In genomic region chr10:99532687-99533495, GRCh38 we compare ENCODE assay signal across 8 cellular contexts. TPM values are rescaled to one million over a fixed set of nuclear protein-coding genes. Genes with fewer than 3 reads are reported as not detected.
DNase-seq lines count a peak whose midpoint lies in the region; ATAC-seq and TF ChIP-seq lines count a peak whose summit lies in the region.

Gene NKX2-3 (plus strand): TSS chr10:99532942. CDS start chr10:99533132, 190 bp downstream.

- peaks cover 5 to 77% (median 51%) of the 10 kb centered on the region in 9 donors for H3K4me1 ChIP-seq in heart right ventricle

- H3K36me3 ChIP-seq in WERI-Rb-1 (no peaks in the 10 kb centered on the region), heart right ventricle (no peaks in the 10 kb centered on the region)

- H3K27ac ChIP-seq in WERI-Rb-1 (no peak within 1 kb of the TSS), heart right ventricle (no peak within 1 kb of the TSS)

- H3K9me3 ChIP-seq in WERI-Rb-1 (ENCODE audit: severe bottlenecking) = no peaks in the 10 kb centered on the region
- no peaks in the 10 kb centered on the region for H3K9me3 ChIP-seq in heart right ventricle

- H3K4me3 ChIP-seq in WERI-Rb-1 (ENCODE audit: low read depth, low read length) = peak within 1 kb of the TSS; percentile 71
- H3K4me3 ChIP-seq in heart right ventricle = peak within 1 kb of the TSS in 5 of 10 donors; percentile 4 to 29 (median 9)

- TF ChIP-seq CTCF in WERI-Rb-1 (IDR thresholded peaks at IDR 0.05; ENCODE audit: low read depth, low read length) = no peak
- TF ChIP-seq CTCF in heart right ventricle (IDR thresholded peaks at IDR 0.05) = no peak

- DNase-seq in EL (peak; percentile 77), WERI-Rb-1 (peak; percentile 96), heart right ventricle (peak; percentile 18 to 53), Ammon's horn (ENCODE audit: low spot score) (no peak), HT-29 (ENCODE audit: low spot score) (no peak), NCI-H510A (lab: John Stamatoyannopoulos, UW) (no peak)
- peak in 2 of 3 donors; percentile 45 to 49 for DNase-seq in stimulated activated CD4-positive, alpha-beta T cell treated with anti-CD3 and anti-CD28 coated beads, Interleukin-12 subunit alpha, Interleukin-12 subunit beta, amount 100 ng/mL, for 48 hours (ENCODE audit: low read depth in 2 of 3, low spot score in 1 of 3)

- intact Hi-C loops in heart right ventricle (cut with DNase I) = no loop called here

- ATAC-seq in HG02870 (IDR thresholded peaks at IDR 0.05; ENCODE audit: unreplicated experiment) (peak; percentile 64), heart right ventricle (peak in 7 of 8 donors; percentile 21 to 65 (median 50))

- 2 to 3% methylated on average over 51 of the region's 51 CpGs for WGBS in heart right ventricle, 2 donors

- no peaks in the 10 kb centered on the region for H3K27me3 ChIP-seq in WERI-Rb-1 (ENCODE audit: insufficient read depth, low read depth, severe bottlenecking)
- H3K27me3 ChIP-seq in heart right ventricle = peaks cover 67 to 100% (median 99%) of the 10 kb centered on the region in 7 donors

RNA-seq across cellular contexts. Expression of gene NKX2-3, which starts in this region (rescaled TPM):
- not detected for total RNA-seq in heart right ventricle
- not detected for polyA plus RNA-seq in heart right ventricle
- not detected in 2 replicates for total RNA-seq in HT-29 (2014; rRNA removed; shearing (Covaris generic))

Comparison
In these comparisons a context has a peak if more than half of its experiments do, and no peak if none do; other contexts are left out.
1. Peak in DNase-seq and ATAC-seq in heart right ventricle; RNA of the gene not detected or under 1 TPM.
2. DNase-seq: peak in EL (single experiment), WERI-Rb-1 (single experiment) and stimulated activated CD4-positive, alpha-beta T cell treated with anti-CD3 and anti-CD28 coated beads, Interleukin-12 subunit alpha, Interleukin-12 subunit beta, amount 100 ng/mL, for 48 hours (2 of 3); none in Ammon's horn (single experiment), HT-29 (single experiment) and NCI-H510A (single experiment).